9 cellular contexts compared by ENCODE assay signal in genomic region chr14:24079521-24080141, GRCh38.
DNase-seq lines count a peak whose midpoint lies in the region; ATAC-seq and TF ChIP-seq lines count a peak whose summit lies in the region.
"Had no signal": no experiment of that assay in that cellular context is flagged by ENCODE, and none has a peak within 500 bp of the region (broad histone marks: within the 10 kb centered on the region; RNA-seq: fewer than 3 reads in every experiment).

No MANE protein-coding gene starts in this region.

- no peaks in the 10 kb centered on the region for H3K27me3 Mint-ChIP-seq in stimulated activated memory B cell treated with anti-CD40 and anti-IgM and Interleukin-4, amounts not matched to agents 10 μg/mL and 1 μg/mL and 100 μg/mL, for 72 hours

- H3K27ac Mint-ChIP-seq in stimulated activated memory B cell treated with anti-CD40 and anti-IgM and Interleukin-4, amounts not matched to agents 10 μg/mL and 1 μg/mL and 100 μg/mL, for 72 hours, result peak overlapping the region; percentile 91

- DNase-seq in SKM-1 treated with dmso at 0.1 percent for 144 hours (lab: John Stamatoyannopoulos, UW; ENCODE audit: unreplicated experiment) (peak; percentile 8), SKM-1 (lab: John Stamatoyannopoulos, UW; ENCODE audit: unreplicated experiment) (no peak), NCI-H2227 treated with DMSO at 0.1 percent for 48 hours (lab: John Stamatoyannopoulos, UW) (peak; percentile 59), cerebellar nuclear complex (lab: John Stamatoyannopoulos, UW) (peak; percentile 77 to 85), epidermal melanocyte (ENCODE audit: insufficient read length, low spot score) (no peak), GM20000 (ENCODE audit: low spot score) (no peak)
- DNase-seq: transverse colon had no signal

- no peaks in the 10 kb centered on the region for H3K36me3 Mint-ChIP-seq in stimulated activated memory B cell treated with anti-CD40 and anti-IgM and Interleukin-4, amounts not matched to agents 10 μg/mL and 1 μg/mL and 100 μg/mL, for 72 hours

- H3K4me1 Mint-ChIP-seq in stimulated activated memory B cell treated with anti-CD40 and anti-IgM and Interleukin-4, amounts not matched to agents 10 μg/mL and 1 μg/mL and 100 μg/mL, for 72 hours, result peaks cover 56% of the 10 kb centered on the region

- H3K9me3 Mint-ChIP-seq in stimulated activated memory B cell treated with anti-CD40 and anti-IgM and Interleukin-4, amounts not matched to agents 10 μg/mL and 1 μg/mL and 100 μg/mL, for 72 hours, result no peaks in the 10 kb centered on the region

- H3K4me3 Mint-ChIP-seq in stimulated activated memory B cell treated with anti-CD40 and anti-IgM and Interleukin-4, amounts not matched to agents 10 μg/mL and 1 μg/mL and 100 μg/mL, for 72 hours, result peak overlapping the region; percentile 21

- no peak for TF ChIP-seq CTCF in GM20000 (IDR thresholded peaks at IDR 0.05; ENCODE audit: extremely low read depth, missing control alignments)

- ATAC-seq in stimulated activated memory B cell treated with anti-CD40 and anti-IgM and Interleukin-4, amounts not matched to agents 10 μg/mL and 1 μg/mL and 100 μg/mL, for 72 hours, result no peak
- ATAC-seq in HG02970 (IDR thresholded peaks at IDR 0.05; ENCODE audit: low FRiP score, unreplicated experiment), result no peak

Comparison
In these comparisons a context has a peak if more than half of its experiments do, and no peak if none do; other contexts are left out.
1. DNase-seq: peak in SKM-1 treated with dmso at 0.1 percent for 144 hours (single experiment), NCI-H2227 treated with DMSO at 0.1 percent for 48 hours (single experiment) and cerebellar nuclear complex (2 of 2); none in SKM-1 (single experiment), epidermal melanocyte (single experiment) and GM20000 (single experiment).